Comparison of ENCODE assay signal across 21 cellular contexts in genomic region chr13:22961835-22962537, GRCh38.
"Had no signal": no experiment of that assay in that cellular context is flagged by ENCODE, and none has a peak within 500 bp of the region (broad histone marks: within the 10 kb centered on the region; RNA-seq: fewer than 3 reads in every experiment).

No MANE protein-coding gene starts in this region.

- H3K27me3 Mint-ChIP-seq: memory B cell; stimulated activated memory B cell treated with anti-CD40 and anti-IgM and Interleukin-4, amounts not matched to agents 10 μg/mL and 1 μg/mL and 100 μg/mL, for 72 hours; stimulated activated naive CD8-positive, alpha-beta T cell treated with anti-CD3 and anti-CD28 coated beads, Interleukin-15, Interleukin-2, amounts not matched to agents 100 ng/mL and 50 ng/mL, for 24 hours had no signal

- H3K27ac Mint-ChIP-seq: memory B cell; mesothelial cell of epicardium; natural killer cell; neural progenitor cell; stimulated activated memory B cell treated with anti-CD40 and anti-IgM and Interleukin-4, amounts not matched to agents 10 μg/mL and 1 μg/mL and 100 μg/mL, for 72 hours; stimulated activated naive CD8-positive, alpha-beta T cell treated with anti-CD3 and anti-CD28 coated beads, Interleukin-15, Interleukin-2, amounts not matched to agents 100 ng/mL and 50 ng/mL, for 24 hours had no signal

- H3K4me1 ChIP-seq: gastrocnemius medialis, heart right ventricle, left ventricle myocardium inferior, lower lobe of right lung, neural progenitor cell, parathyroid adenoma, prostate gland, tibial artery, upper lobe of left lung, uterus had no signal

- H3K36me3 ChIP-seq: gastrocnemius medialis, heart right ventricle, left ventricle myocardium inferior, lower lobe of right lung, neural progenitor cell, prostate gland, tibial artery, upper lobe of left lung, uterus had no signal

- H3K9me3 Mint-ChIP-seq: memory B cell; mesothelial cell of epicardium; natural killer cell; neural progenitor cell; stimulated activated memory B cell treated with anti-CD40 and anti-IgM and Interleukin-4, amounts not matched to agents 10 μg/mL and 1 μg/mL and 100 μg/mL, for 72 hours; stimulated activated naive CD8-positive, alpha-beta T cell treated with anti-CD3 and anti-CD28 coated beads, Interleukin-15, Interleukin-2, amounts not matched to agents 100 ng/mL and 50 ng/mL, for 24 hours had no signal

- H3K9me3 ChIP-seq: gastrocnemius medialis, heart right ventricle, left ventricle myocardium inferior, lower lobe of right lung, prostate gland, tibial artery, upper lobe of left lung, uterus had no signal

- H3K4me3 Mint-ChIP-seq: memory B cell; mesothelial cell of epicardium; natural killer cell; neural progenitor cell; stimulated activated memory B cell treated with anti-CD40 and anti-IgM and Interleukin-4, amounts not matched to agents 10 μg/mL and 1 μg/mL and 100 μg/mL, for 72 hours; stimulated activated naive CD8-positive, alpha-beta T cell treated with anti-CD3 and anti-CD28 coated beads, Interleukin-15, Interleukin-2, amounts not matched to agents 100 ng/mL and 50 ng/mL, for 24 hours had no signal

- H3K4me1 Mint-ChIP-seq: memory B cell; natural killer cell; stimulated activated memory B cell treated with anti-CD40 and anti-IgM and Interleukin-4, amounts not matched to agents 10 μg/mL and 1 μg/mL and 100 μg/mL, for 72 hours had no signal

- H3K27ac ChIP-seq: coronary artery, gastrocnemius medialis, heart right ventricle, left ventricle myocardium inferior, lower lobe of right lung, neural progenitor cell, parathyroid adenoma, prostate gland, tibial artery, upper lobe of left lung, uterus had no signal

- H3K36me3 Mint-ChIP-seq: memory B cell; mesothelial cell of epicardium; natural killer cell; neural progenitor cell; stimulated activated memory B cell treated with anti-CD40 and anti-IgM and Interleukin-4, amounts not matched to agents 10 μg/mL and 1 μg/mL and 100 μg/mL, for 72 hours had no signal

- ATAC-seq: esophagus mucosa; gastrocnemius medialis; heart right ventricle; natural killer cell; stimulated activated memory B cell treated with anti-CD40 and anti-IgM and Interleukin-4, amounts not matched to agents 10 μg/mL and 1 μg/mL and 100 μg/mL, for 72 hours had no signal

- DNase-seq: effector CD4-positive, alpha-beta T cell; gastrocnemius medialis; heart right ventricle; left ventricle myocardium inferior; lower lobe of right lung; natural killer cell; occipital lobe; stimulated activated CD4-positive, alpha-beta T cell treated with anti-CD3 and anti-CD28 coated beads, Interleukin-4, amount 100 ng/mL, for 24 hours; uterus had no signal

- H3K4me3 ChIP-seq: coronary artery, gastrocnemius medialis, heart right ventricle, left ventricle myocardium inferior, lower lobe of right lung, neural progenitor cell, prostate gland, smooth muscle cell, tibial artery, upper lobe of left lung, uterus had no signal
